Comparison of ENCODE assay signal across 10 cellular contexts in genomic region chr6:44051516-44051915, GRCh38.
A peak's percentile ranks its signal among the peaks of the same experiment; 100 is the strongest.
DNase-seq lines count a peak whose midpoint lies in the region; ATAC-seq and TF ChIP-seq lines count a peak whose summit lies in the region.
"Had no signal": no experiment of that assay in that cellular context is flagged by ENCODE, and none has a peak within 500 bp of the region (broad histone marks: within the 10 kb centered on the region; RNA-seq: fewer than 3 reads in every experiment).

No MANE protein-coding gene starts in this region.

- H2AFZ ChIP-seq in osteoblast (ENCODE audit: low read length) = no peak overlapping the region

- DNase-seq in BE2C (peak; percentile 64), adipocyte (ENCODE audit: low read depth) (peak; percentile 83), fibroblast of pulmonary artery (ENCODE audit: low read depth) (peak; percentile 70), osteoblast (ENCODE audit: insufficient read length, low spot score, missing footprints) (peak; percentile 92), SK-N-DZ (ENCODE audit: low spot score) (no peak), NCI-H2171 (lab: John Stamatoyannopoulos, UW) (no peak)
- DNase-seq: central memory CD4-positive, alpha-beta T cell; stimulated activated naive CD8-positive, alpha-beta T cell treated with anti-CD3 and anti-CD28 coated beads, Interleukin-15, amount 100 ng/mL, for 72 hours had no signal

- H3K27me3 ChIP-seq in BE2C (no peaks in the 10 kb centered on the region), adipocyte (replicated peaks; ENCODE audit: control insufficient read depth, insufficient read depth, low read length) (no peaks in the 10 kb centered on the region), osteoblast (ENCODE audit: insufficient read depth, low read length) (no peaks in the 10 kb centered on the region)

- no peaks in the 10 kb centered on the region for H3K9me3 ChIP-seq in BE2C
- H3K9me3 ChIP-seq in adipocyte (ENCODE audit: control insufficient read depth, low read length) = no peaks in the 10 kb centered on the region
- H3K9me3 ChIP-seq in osteoblast (ENCODE audit: low read depth, low read length) = no peaks in the 10 kb centered on the region

- H3K79me2 ChIP-seq in osteoblast (ENCODE audit: insufficient read depth, low read length) = no peaks in the 10 kb centered on the region

- no peak overlapping the region for H3K9ac ChIP-seq in adipocyte (ENCODE audit: low read length)

- H3K27ac ChIP-seq in osteoblast (ENCODE audit: low read depth, low read length) = peak overlapping the region; percentile 97

- H3K4me1 ChIP-seq in BE2C = peaks cover 52% of the 10 kb centered on the region
- peaks cover 51% of the 10 kb centered on the region for H3K4me1 ChIP-seq in adipocyte (ENCODE audit: control insufficient read depth, insufficient read depth, low read length)
- peaks cover 81% of the 10 kb centered on the region for H3K4me1 ChIP-seq in osteoblast (ENCODE audit: insufficient read depth, low read length)

- no peak overlapping the region for H3K4me3 ChIP-seq in BE2C (ENCODE audit: low read depth, low read length)
- no peak overlapping the region for H3K4me3 ChIP-seq in adipocyte (ENCODE audit: low read length)
- H3K4me3 ChIP-seq in fibroblast of pulmonary artery (replicated peaks; ENCODE audit: low read depth, low read length) = no peak overlapping the region
- H3K4me3 ChIP-seq in osteoblast (ENCODE audit: insufficient read depth, low read length) = no peak overlapping the region

- H3K36me3 ChIP-seq in BE2C (no peaks in the 10 kb centered on the region), adipocyte (ENCODE audit: control insufficient read depth, insufficient read depth, low read length, severe bottlenecking) (no peaks in the 10 kb centered on the region), osteoblast (ENCODE audit: insufficient read depth, low read length) (no peaks in the 10 kb centered on the region)

- H4K20me1 ChIP-seq in osteoblast (ENCODE audit: insufficient read depth, low read length) = no peaks in the 10 kb centered on the region

- no peak for TF ChIP-seq CTCF in BE2C (IDR thresholded peaks at IDR 0.05; ENCODE audit: low read depth, low read length)
- TF ChIP-seq CTCF in fibroblast of pulmonary artery (IDR thresholded peaks at IDR 0.05; ENCODE audit: low read length, missing control alignments) = no peak
- TF ChIP-seq CTCF in osteoblast (IDR thresholded peaks at IDR 0.05; ENCODE audit: extremely low read depth, low read depth, low read length) = no peak

- ATAC-seq in HG03039 (IDR thresholded peaks at IDR 0.05; ENCODE audit: unreplicated experiment) = no peak
- no peak for ATAC-seq in GM21447 (IDR thresholded peaks at IDR 0.05; ENCODE audit: unreplicated experiment)

- H3K4me2 ChIP-seq in osteoblast (ENCODE audit: insufficient read depth, low read length) = no peak overlapping the region

Comparison
In these comparisons a context has a peak if more than half of its experiments do, and no peak if none do; other contexts are left out.
1. DNase-seq: peak in BE2C (single experiment), adipocyte (single experiment), fibroblast of pulmonary artery (single experiment) and osteoblast (single experiment); none in SK-N-DZ (single experiment) and NCI-H2171 (single experiment).